ENCODE assay signal across 7 cellular contexts in genomic region chr5:44981708-44982107, GRCh38.
"Had no signal": no experiment of that assay in that cellular context is flagged by ENCODE, and none has a peak within 500 bp of the region (broad histone marks: within the 10 kb centered on the region; RNA-seq: fewer than 3 reads in every experiment).

No MANE protein-coding gene starts in this region.

- FAIRE-seq: HTR-8/SVneo, K562 had no signal

- H3K9ac ChIP-seq: KMS-11 had no signal

- ATAC-seq: K562 had no signal

- H3K27ac ChIP-seq: HL-60, KMS-11 had no signal

- DNase-seq: IMR-90, KBM-7, KG1 had no signal

- H3K4me3 ChIP-seq: K562 had no signal

- H3K4me2 ChIP-seq: KMS-11 had no signal
